ENCODE assay signal across 17 cellular contexts in the genomic region with DNA sequence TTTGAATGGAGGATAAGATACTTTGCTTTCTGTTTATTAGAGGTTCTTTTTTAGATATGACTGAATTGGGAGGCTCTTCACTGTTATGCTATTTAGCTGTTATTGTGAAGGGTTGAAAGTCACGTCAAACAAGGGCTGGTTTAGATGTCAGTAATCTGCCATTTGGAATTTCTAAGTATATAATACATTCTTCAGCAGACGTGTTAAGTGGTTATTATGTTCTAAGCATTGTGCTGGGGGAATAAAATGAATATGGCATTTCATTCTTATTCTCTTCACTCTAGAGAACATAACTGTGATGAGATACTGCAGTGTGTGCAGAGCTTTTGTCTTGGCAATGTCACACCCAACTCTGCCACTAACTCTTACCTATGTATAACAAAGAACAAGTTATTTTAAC.
"Had no signal": no experiment of that assay in that cellular context is flagged by ENCODE, and none has a peak within 500 bp of the region (broad histone marks: within the 10 kb centered on the region; RNA-seq: fewer than 3 reads in every experiment).

No MANE protein-coding gene starts in this region.

- DNase-seq: activated CD4-positive, alpha-beta T cell treated with anti-CD3 and anti-CD28 coated beads for 48 hours; activated naive CD4-positive, alpha-beta T cell treated with anti-CD3 and anti-CD28 coated beads, Interleukin-2, amount 50 U/mL, for 16 hours; activated T-cell treated with anti-CD3 and anti-CD28 coated beads, Interleukin-2, amount 50 U/mL, for 48 hours; anterior cingulate cortex; foreskin keratinocyte; left cardiac atrium; lower lobe of right lung; ovary; SJCRH30; stimulated activated CD4-positive, alpha-beta T cell treated with anti-CD3 and anti-CD28 coated beads, Interleukin-4, amount 100 ng/mL, for 24 hours; SW 1271; T-helper 9 cell; upper lobe of right lung had no signal

- H3K27me3 ChIP-seq: breast epithelium, foreskin keratinocyte, ovary, SJCRH30, upper lobe of right lung had no signal

- H3K4me3 Mint-ChIP-seq: neural crest cell; stimulated activated naive CD8-positive, alpha-beta T cell treated with anti-CD3 and anti-CD28 coated beads, Interleukin-15, Interleukin-2, amounts not matched to agents 100 ng/mL and 50 ng/mL, for 24 hours had no signal

- H3K4me3 ChIP-seq: breast epithelium, lower lobe of right lung, ovary, SJCRH30, upper lobe of right lung had no signal

- H3K4me1 ChIP-seq: breast epithelium had no signal

- H3K9me3 Mint-ChIP-seq: neural crest cell had no signal

- H3K36me3 ChIP-seq: breast epithelium, ovary, upper lobe of right lung had no signal

- H3K27ac ChIP-seq: breast epithelium, lower lobe of right lung, ovary, SJCRH30, upper lobe of right lung, VCaP had no signal

- ATAC-seq: foreskin keratinocyte, left cardiac atrium, lower lobe of right lung, upper lobe of right lung had no signal

- H3K27me3 Mint-ChIP-seq: stimulated activated naive CD8-positive, alpha-beta T cell treated with anti-CD3 and anti-CD28 coated beads, Interleukin-15, Interleukin-2, amounts not matched to agents 100 ng/mL and 50 ng/mL, for 24 hours had no signal

- H3K9me3 ChIP-seq: breast epithelium, lower lobe of right lung, ovary, SJCRH30, upper lobe of right lung had no signal
